Comparison of ENCODE assay signal across 21 cellular contexts in the genomic region with DNA sequence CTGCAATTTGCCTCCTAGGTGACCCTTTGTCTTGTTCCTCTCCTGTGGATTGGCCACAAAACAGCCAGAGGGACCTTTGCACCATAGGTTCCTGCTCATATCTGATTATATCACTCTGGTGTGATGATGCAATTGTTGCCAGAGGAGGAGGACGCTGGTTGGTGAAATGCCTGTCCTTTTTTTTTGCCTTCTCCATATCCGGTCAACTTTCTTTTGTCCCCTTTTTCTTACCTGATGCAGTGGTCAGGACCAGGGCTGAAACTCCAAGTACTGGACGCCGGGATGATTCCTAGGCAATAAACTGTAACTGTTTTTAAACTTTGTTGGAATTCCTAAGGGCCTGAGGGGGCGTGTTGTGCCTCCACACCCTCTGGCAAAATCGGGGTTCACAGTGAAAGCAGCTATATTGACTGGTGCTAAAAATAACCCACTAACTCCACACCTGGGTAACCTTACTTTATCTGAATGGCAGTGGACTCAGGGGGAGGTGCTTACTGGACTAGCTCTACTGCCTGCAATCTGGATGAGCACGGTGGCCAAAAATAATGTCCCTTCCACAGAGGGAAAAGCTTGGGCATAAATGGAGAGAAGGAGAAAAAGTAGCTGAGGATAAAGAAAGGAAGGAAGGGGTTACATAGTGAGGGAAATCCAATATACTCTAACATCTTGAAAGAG. TPM values are rescaled to one million over a fixed set of nuclear protein-coding genes. Genes with fewer than 3 reads are reported as not detected.
DNase-seq lines count a peak whose midpoint lies in the region; ATAC-seq and TF ChIP-seq lines count a peak whose summit lies in the region.
"Had no signal": no experiment of that assay in that cellular context is flagged by ENCODE, and none has a peak within 500 bp of the region (broad histone marks: within the 10 kb centered on the region; RNA-seq: fewer than 3 reads in every experiment).

No MANE protein-coding gene starts in this region.

- no peaks in the 10 kb centered on the region for H3K36me3 ChIP-seq in transverse colon
- H3K36me3 ChIP-seq: cardiac muscle cell, esophagus squamous epithelium, vagina had no signal

- intact Hi-C loops in transverse colon (cut with DNase I; ENCODE audit: low total_unique reads): no loop called here

- H3K4me1 ChIP-seq in transverse colon: peaks cover 0 to 17% (median 11%) of the 10 kb centered on the region in 4 donors
- H3K4me1 ChIP-seq: esophagus squamous epithelium, vagina had no signal

- ATAC-seq in GM18861 (IDR thresholded peaks at IDR 0.05; ENCODE audit: unreplicated experiment) (no peak), GM21381 (IDR thresholded peaks at IDR 0.05; ENCODE audit: unreplicated experiment) (no peak)
- ATAC-seq: activated T-cell treated with anti-CD3 and anti-CD28 coated beads, Interleukin-2, amount 50 U/mL, for 72 hours; right cardiac atrium had no signal

- peak overlapping the region; percentile 42 to 57 (median 52) for H3K27ac ChIP-seq in transverse colon
- H3K27ac ChIP-seq: cardiac muscle cell, esophagus squamous epithelium, vagina had no signal

- TF ChIP-seq POLR2A in transverse colon (IDR thresholded peaks at IDR 0.05): no peak

- no peaks in the 10 kb centered on the region for H3K9me3 ChIP-seq in transverse colon
- H3K9me3 ChIP-seq: esophagus squamous epithelium, vagina had no signal

- in situ Hi-C loops in transverse colon (cut with MboI; ENCODE audit: low pct_ligation_motif_present in 1 of 4, low pct_unique_long_range_greater_than_20kb in 1 of 4, low sequenced_read_pairs in 3 of 4): no loop called here

- no peaks in the 10 kb centered on the region for H3K27me3 ChIP-seq in transverse colon
- H3K27me3 ChIP-seq: cardiac muscle cell, vagina had no signal

- 41 to 52% methylated on average over 6 to 7 of the region's 7 CpGs for WGBS in transverse colon (ENCODE audit: low coverage in 1 of 2), 2 donors

- no peak for TF ChIP-seq CTCF in transverse colon (IDR thresholded peaks at IDR 0.05)

- no peak overlapping the region for H3K4me3 ChIP-seq in transverse colon
- H3K4me3 ChIP-seq: cardiac muscle cell, esophagus squamous epithelium, vagina had no signal

- DNase-seq in SKM-1 treated with dmso at 0.1 percent for 144 hours (lab: John Stamatoyannopoulos, UW; ENCODE audit: unreplicated experiment) (peak; percentile 62), SKM-1 (lab: John Stamatoyannopoulos, UW; ENCODE audit: unreplicated experiment) (no peak), RPMI8226 (peak; percentile 55), iris pigment epithelial cell (ENCODE audit: low read depth) (peak; percentile 11), transverse colon (peak; percentile 61)
- DNase-seq in activated T-cell treated with anti-CD3 and anti-CD28 coated beads, Interleukin-2, amount 50 U/mL, for 48 hours: no peak
- DNase-seq: ACHN; activated CD4-positive, alpha-beta memory T cell treated with anti-CD3 and anti-CD28 coated beads for 36 hours; activated T-cell treated with anti-CD3 and anti-CD28 coated beads, Interleukin-2, amount 50 U/mL, for 72 hours; DMS79 treated with DMSO at 0.1 percent for 48 hours; effector CD4-positive, alpha-beta T cell; esophagus squamous epithelium; H9; head of caudate nucleus; NCI-H2081; NCI-H526 treated with DMSO at 0.1 percent for 48 hours; right cardiac atrium had no signal

- no peak for TF ChIP-seq EP300 in transverse colon (IDR thresholded peaks at IDR 0.05; ENCODE audit: low read depth)

RNA-seq across cellular contexts. Expression of gene ZNF423, which starts 28.3 kb away (rescaled TPM):
- total RNA-seq in transverse colon: 10 to 100 TPM in 1 of 4 donors, 1 to 10 TPM in 3; 4.9 to 13.1 (median 7.2) TPM
- total RNA-seq: activated CD4-positive, alpha-beta memory T cell treated with anti-CD3 and anti-CD28 coated beads for 36 hours; activated T-cell treated with anti-CD3 and anti-CD28 coated beads, Interleukin-2, amount 50 U/mL, for 72 hours had no signal

Comparison
In these comparisons a context has a peak if more than half of its experiments do, and no peak if none do; other contexts are left out.
1. DNase-seq: peak in SKM-1 treated with dmso at 0.1 percent for 144 hours (single experiment), RPMI8226 (single experiment), iris pigment epithelial cell (single experiment) and transverse colon (single experiment); none in SKM-1 (single experiment) and activated T-cell treated with anti-CD3 and anti-CD28 coated beads, Interleukin-2, amount 50 U/mL, for 48 hours (0 of 2).